ENCODE assay signal across 2 cellular contexts in the genomic region with DNA sequence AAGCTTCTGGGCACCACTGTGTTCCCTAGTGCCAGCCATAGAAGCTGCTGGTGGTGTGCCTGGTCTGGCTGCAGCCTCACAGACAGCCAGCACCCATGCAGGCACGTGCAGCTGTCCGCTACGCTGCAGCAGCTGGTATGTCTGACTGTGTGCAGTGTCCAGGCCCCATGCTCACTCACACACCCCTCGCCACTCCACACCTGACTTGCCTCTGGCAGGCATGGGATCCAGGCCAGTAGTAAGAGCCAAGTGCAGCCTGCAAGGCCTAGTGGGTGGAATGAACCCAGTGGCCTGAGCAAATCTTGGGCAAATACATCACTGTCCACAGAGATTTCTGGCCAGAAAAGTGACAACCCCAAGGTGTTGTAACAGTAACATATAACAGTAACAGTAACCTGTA.
TF ChIP-seq lines count a peak whose summit lies in the region.

No MANE protein-coding gene starts in this region.

TF ChIP-seq in liver, 16 proteins besides CTCF, POLR2A, EP300 and RAD21:
- no peak for TF ChIP-seq SP1 (IDR thresholded peaks at IDR 0.05)
- no peak for TF ChIP-seq NR2F2 (IDR thresholded peaks at IDR 0.05)
- no peak for TF ChIP-seq TAF1 (conservative IDR thresholded peaks at IDR 0.05)
- no peak for TF ChIP-seq JUND (IDR thresholded peaks at IDR 0.05)
- no peak for TF ChIP-seq GABPA (IDR thresholded peaks at IDR 0.05 in 1 of 2, conservative IDR thresholded peaks at IDR 0.05 in 1 of 2)
- TF ChIP-seq, protein P1, sequence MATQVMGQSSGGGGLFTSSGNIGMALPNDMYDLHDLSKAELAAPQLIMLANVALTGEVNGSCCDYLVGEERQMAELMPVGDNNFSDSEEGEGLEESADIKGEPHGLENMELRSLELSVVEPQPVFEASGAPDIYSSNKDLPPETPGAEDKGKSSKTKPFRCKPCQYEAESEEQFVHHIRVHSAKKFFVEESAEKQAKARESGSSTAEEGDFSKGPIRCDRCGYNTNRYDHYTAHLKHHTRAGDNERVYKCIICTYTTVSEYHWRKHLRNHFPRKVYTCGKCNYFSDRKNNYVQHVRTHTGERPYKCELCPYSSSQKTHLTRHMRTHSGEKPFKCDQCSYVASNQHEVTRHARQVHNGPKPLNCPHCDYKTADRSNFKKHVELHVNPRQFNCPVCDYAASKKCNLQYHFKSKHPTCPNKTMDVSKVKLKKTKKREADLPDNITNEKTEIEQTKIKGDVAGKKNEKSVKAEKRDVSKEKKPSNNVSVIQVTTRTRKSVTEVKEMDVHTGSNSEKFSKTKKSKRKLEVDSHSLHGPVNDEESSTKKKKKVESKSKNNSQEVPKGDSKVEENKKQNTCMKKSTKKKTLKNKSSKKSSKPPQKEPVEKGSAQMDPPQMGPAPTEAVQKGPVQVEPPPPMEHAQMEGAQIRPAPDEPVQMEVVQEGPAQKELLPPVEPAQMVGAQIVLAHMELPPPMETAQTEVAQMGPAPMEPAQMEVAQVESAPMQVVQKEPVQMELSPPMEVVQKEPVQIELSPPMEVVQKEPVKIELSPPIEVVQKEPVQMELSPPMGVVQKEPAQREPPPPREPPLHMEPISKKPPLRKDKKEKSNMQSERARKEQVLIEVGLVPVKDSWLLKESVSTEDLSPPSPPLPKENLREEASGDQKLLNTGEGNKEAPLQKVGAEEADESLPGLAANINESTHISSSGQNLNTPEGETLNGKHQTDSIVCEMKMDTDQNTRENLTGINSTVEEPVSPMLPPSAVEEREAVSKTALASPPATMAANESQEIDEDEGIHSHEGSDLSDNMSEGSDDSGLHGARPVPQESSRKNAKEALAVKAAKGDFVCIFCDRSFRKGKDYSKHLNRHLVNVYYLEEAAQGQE (IDR thresholded peaks at IDR 0.05): no peak
- TF ChIP-seq, protein P2, sequence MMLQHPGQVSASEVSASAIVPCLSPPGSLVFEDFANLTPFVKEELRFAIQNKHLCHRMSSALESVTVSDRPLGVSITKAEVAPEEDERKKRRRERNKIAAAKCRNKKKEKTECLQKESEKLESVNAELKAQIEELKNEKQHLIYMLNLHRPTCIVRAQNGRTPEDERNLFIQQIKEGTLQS (IDR thresholded peaks at IDR 0.05): no peak
- TF ChIP-seq, protein P3, sequence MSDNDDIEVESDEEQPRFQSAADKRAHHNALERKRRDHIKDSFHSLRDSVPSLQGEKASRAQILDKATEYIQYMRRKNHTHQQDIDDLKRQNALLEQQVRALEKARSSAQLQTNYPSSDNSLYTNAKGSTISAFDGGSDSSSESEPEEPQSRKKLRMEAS (IDR thresholded peaks at IDR 0.05): no peak
- peak; percentile 17 to 29 for TF ChIP-seq RXRA (IDR thresholded peaks at IDR 0.05)
- TF ChIP-seq HNF4A (conservative IDR thresholded peaks at IDR 0.05): peak; percentile 13 to 14
- no peak for TF ChIP-seq YY1 (IDR thresholded peaks at IDR 0.05)

TF ChIP-seq in HepG2, 621 proteins besides CTCF, POLR2A, EP300 and RAD21:
- no peak for TF ChIP-seq TGIF2 (CRISPR knock-in tag; IDR thresholded peaks at IDR 0.05)
- no peak for TF ChIP-seq SALL1 (CRISPR knock-in tag; IDR thresholded peaks at IDR 0.05)
- TF ChIP-seq ZNF124 (CRISPR knock-in tag; IDR thresholded peaks at IDR 0.05): no peak
- TF ChIP-seq TEAD3 (CRISPR knock-in tag; optimal IDR thresholded peaks at IDR 0.05; ENCODE audit: borderline replicate concordance): no peak
- TF ChIP-seq KLF15 (CRISPR knock-in tag; IDR thresholded peaks at IDR 0.05; ENCODE audit: borderline replicate concordance): no peak
- no peak for TF ChIP-seq ZNF740 (CRISPR knock-in tag; IDR thresholded peaks at IDR 0.05)
- no peak for TF ChIP-seq MAFK (conservative IDR thresholded peaks at IDR 0.05 in 1 of 2, IDR thresholded peaks at IDR 0.05 in 1 of 2; ENCODE audit: low read length in 2 of 2)
